ENCODE assay signal across 11 cellular contexts in genomic region chr1:183569141-183569540, GRCh38. TPM values are rescaled to one million over a fixed set of nuclear protein-coding genes. Genes with fewer than 3 reads are reported as not detected.
DNase-seq lines count a peak whose midpoint lies in the region; ATAC-seq and TF ChIP-seq lines count a peak whose summit lies in the region.
"Had no signal": no experiment of that assay in that cellular context is flagged by ENCODE, and none has a peak within 500 bp of the region (broad histone marks: within the 10 kb centered on the region; RNA-seq: fewer than 3 reads in every experiment).

No MANE protein-coding gene starts in this region.

- CTCF ChIA-PET in Calu3 (lab: Charles Lee): interaction anchor here (0.6 to 0.7 kb wide), 3 partner anchors 59 to 729 kb away, joined by 3 to 6 read pairs (median 3); no protein-coding TSS in a partner anchor
- CTCF ChIA-PET in SK-N-SH (lab: Yijun Ruan, JAX): interaction anchor here (1.0 to 1.5 kb wide), 3 partner anchors 10 to 287 kb away, joined by 3 to 6 read pairs (median 3); no protein-coding TSS in a partner anchor
- CTCF ChIA-PET in naive thymus-derived CD4-positive, alpha-beta T cell (lab: Charles Lee): no interaction called here

- TF ChIP-seq RAD21 in SK-N-SH (IDR thresholded peaks at IDR 0.05; ENCODE audit: low read length): no peak

- H2AFZ ChIP-seq in SK-N-SH (ENCODE audit: low read depth): 0 out of 2 replicates have a peak overlapping the region, but pooled peaks have one; percentile 55

- H3K36me3 Mint-ChIP-seq in Calu3 (ENCODE audit: insufficient read depth, unreplicated experiment): peaks cover 24% of the 10 kb centered on the region
- peaks cover 0 to 24% (median 0%) of the 10 kb centered on the region in 5 donors for H3K36me3 Mint-ChIP-seq in naive thymus-derived CD4-positive, alpha-beta T cell

- intact Hi-C loops in Calu3 (cut with micrococcal nuclease; ENCODE audit: unreplicated experiment): no loop called here
- intact Hi-C loops in naive thymus-derived CD4-positive, alpha-beta T cell (cut with micrococcal nuclease): no loop called here

- DNase-seq in AG08395 (ENCODE audit: low spot score) (peak; percentile 33), Calu3 (peak; percentile 8), SK-N-SH (no peak), kidney epithelial cell (ENCODE audit: low read depth) (peak; percentile 60), DMS 273 (lab: John Stamatoyannopoulos, UW; ENCODE audit: unreplicated experiment) (no peak), NCI-H2227 treated with DMSO at 0.1 percent for 48 hours (lab: John Stamatoyannopoulos, UW) (no peak), GM10266 (ENCODE audit: extremely low spot score) (no peak)
- no peak for DNase-seq in naive thymus-derived CD4-positive, alpha-beta T cell
- DNase-seq: NCI-H526, nephron progenitor cell had no signal

- H3K4me3 ChIP-seq in SK-N-SH (ENCODE audit: low read depth in 2 of 2, low read length in 1 of 2) (no peak overlapping the region), kidney epithelial cell (ENCODE audit: low read depth, low read length) (no peak overlapping the region)
- H3K4me3 ChIP-seq in naive thymus-derived CD4-positive, alpha-beta T cell (ENCODE audit: low read length): no peak overlapping the region
- H3K4me3 ChIP-seq: SJSA1 had no signal

- peak overlapping the region in 1 of 2 experiments; percentile 43; a peak in 2 of 4 replicates for H3K27ac ChIP-seq in SK-N-SH (ENCODE audit: low read depth in 2 of 2, low read length in 1 of 2)
- H3K27ac ChIP-seq in naive thymus-derived CD4-positive, alpha-beta T cell (ENCODE audit: low read depth, low read length): no peak overlapping the region
- H3K27ac ChIP-seq: SJSA1 had no signal

- no peaks in the 10 kb centered on the region for H3K27me3 Mint-ChIP-seq in Calu3 (ENCODE audit: unreplicated experiment)
- H3K27me3 Mint-ChIP-seq in naive thymus-derived CD4-positive, alpha-beta T cell: peaks cover 0 to 23% (median 0%) of the 10 kb centered on the region in 5 donors

- TF ChIP-seq CTCF in Calu3 (IDR thresholded peaks at IDR 0.05; ENCODE audit: unreplicated experiment) (no peak), SK-N-SH (IDR thresholded peaks at IDR 0.05) (no peak), kidney epithelial cell (IDR thresholded peaks at IDR 0.05; ENCODE audit: insufficient read depth, low read length, poor library complexity, severe bottlenecking) (no peak), GM10266 (IDR thresholded peaks at IDR 0.05; ENCODE audit: control insufficient read depth, insufficient read depth, low read depth, missing control alignments) (no peak)

- peak overlapping the region; percentile 20; the same call in 1 of the 2 replicates for H3K4me2 ChIP-seq in SK-N-SH

- H3K4me1 Mint-ChIP-seq in Calu3 (ENCODE audit: low read depth, unreplicated experiment): peaks cover 26% of the 10 kb centered on the region
- peaks cover 0 to 21% (median 9%) of the 10 kb centered on the region in 7 donors for H3K4me1 Mint-ChIP-seq in naive thymus-derived CD4-positive, alpha-beta T cell

- no peak for ATAC-seq in naive thymus-derived CD4-positive, alpha-beta T cell

- WGBS in SK-N-SH (ENCODE audit: low lambda C conversion rate): 59% methylated on average over 4 of the region's 4 CpGs

- peaks cover 0 to 8% of the 10 kb centered on the region in 2 experiments; a peak in 2 of 4 replicates for H3K4me1 ChIP-seq in SK-N-SH (ENCODE audit: control insufficient read depth in 1 of 2, insufficient read depth in 2 of 2, low read depth in 1 of 2, low read length in 1 of 2)
- H3K4me1 ChIP-seq in naive thymus-derived CD4-positive, alpha-beta T cell (ENCODE audit: control insufficient read depth in 2 of 2, insufficient read depth in 2 of 2, low read length in 2 of 2): peaks cover 0 to 6% of the 10 kb centered on the region in 2 donors

- no peak overlapping the region for H3K4me3 Mint-ChIP-seq in Calu3 (ENCODE audit: low read depth, unreplicated experiment)
- no peak overlapping the region for H3K4me3 Mint-ChIP-seq in naive thymus-derived CD4-positive, alpha-beta T cell
- H3K4me3 Mint-ChIP-seq: nephron progenitor cell had no signal

- TF ChIP-seq EP300 in SK-N-SH (IDR thresholded peaks at IDR 0.05; ENCODE audit: borderline replicate concordance in 1 of 2, low read depth in 1 of 2, low read length in 1 of 2): no peak

- POLR2A ChIA-PET in SK-N-SH (lab: Yijun Ruan, JAX): no interaction called here
- POLR2A ChIA-PET in naive thymus-derived CD4-positive, alpha-beta T cell (lab: Charles Lee): no interaction called here

- H3K9me3 ChIP-seq in SK-N-SH: no peaks in the 10 kb centered on the region
- no peaks in the 10 kb centered on the region for H3K9me3 ChIP-seq in naive thymus-derived CD4-positive, alpha-beta T cell (ENCODE audit: control insufficient read depth in 2 of 3, low read length in 3 of 3)
- H3K9me3 ChIP-seq: SJSA1 had no signal

- H3K27me3 ChIP-seq in SK-N-SH (ENCODE audit: insufficient read depth) (no peaks in the 10 kb centered on the region), kidney epithelial cell (ENCODE audit: control insufficient read depth, insufficient read depth, low read length) (no peaks in the 10 kb centered on the region)
- H3K27me3 ChIP-seq in naive thymus-derived CD4-positive, alpha-beta T cell (ENCODE audit: control insufficient read depth in 2 of 2, insufficient read depth in 2 of 2, low read length in 2 of 2): no peaks in the 10 kb centered on the region
- H3K27me3 ChIP-seq: SJSA1 had no signal

- H3F3A ChIP-seq in SK-N-SH (replicated peaks; ENCODE audit: insufficient read depth): peaks cover 7% of the 10 kb centered on the region

- BruUV-seq in Calu3 (replicated peaks; lab: Mats Ljungman, UMichigan): no TSS peak

- no peaks in the 10 kb centered on the region for H3K9me2 ChIP-seq in SK-N-SH

- no peaks in the 10 kb centered on the region for H3K36me3 ChIP-seq in SK-N-SH (replicated peaks in 1 of 2; ENCODE audit: control insufficient read depth in 1 of 2, insufficient read depth in 2 of 2, low read length in 1 of 2)
- no peaks in the 10 kb centered on the region for H3K36me3 ChIP-seq in kidney epithelial cell (ENCODE audit: control insufficient read depth, insufficient read depth, low read length)
- H3K36me3 ChIP-seq in naive thymus-derived CD4-positive, alpha-beta T cell (ENCODE audit: control insufficient read depth in 2 of 3, insufficient read depth in 3 of 3, low read length in 3 of 3): no peaks in the 10 kb centered on the region
- H3K36me3 ChIP-seq: SJSA1 had no signal

- no peaks in the 10 kb centered on the region for H4K20me1 ChIP-seq in SK-N-SH (ENCODE audit: insufficient read depth)

- peak overlapping the region; percentile 65 for H3K27ac Mint-ChIP-seq in Calu3 (ENCODE audit: unreplicated experiment)
- H3K27ac Mint-ChIP-seq in naive thymus-derived CD4-positive, alpha-beta T cell: no peak overlapping the region
- H3K27ac Mint-ChIP-seq: nephron progenitor cell had no signal

- H3K9ac ChIP-seq in SK-N-SH: no peak overlapping the region; the same call in 1 of the 2 replicates

- H3K9me3 Mint-ChIP-seq in Calu3 (ENCODE audit: low read depth, unreplicated experiment): no peaks in the 10 kb centered on the region
- no peaks in the 10 kb centered on the region for H3K9me3 Mint-ChIP-seq in naive thymus-derived CD4-positive, alpha-beta T cell
- H3K9me3 Mint-ChIP-seq: nephron progenitor cell had no signal

- no peaks in the 10 kb centered on the region for H3K79me2 ChIP-seq in SK-N-SH (ENCODE audit: insufficient read depth)

TF ChIP-seq in SK-N-SH, 30 proteins besides CTCF, POLR2A, EP300 and RAD21:
- TF ChIP-seq POLR2AphosphoS5 (IDR thresholded peaks at IDR 0.05; ENCODE audit: low read depth, low read length) (no peak), FOXJ3 (CRISPR knock-in tag; IDR thresholded peaks at IDR 0.05) (no peak), RXRA (IDR thresholded peaks at IDR 0.05; ENCODE audit: borderline replicate concordance, low read depth) (no peak), TAF1 (IDR thresholded peaks at IDR 0.05; ENCODE audit: borderline replicate concordance, low read depth, low read length) (no peak), RCOR1 (IDR thresholded peaks at IDR 0.05; ENCODE audit: low read length) (no peak), NRF1 (IDR thresholded peaks at IDR 0.05; ENCODE audit: low read depth, low read length) (no peak)

RNA-seq across cellular contexts. Expression of gene NCF2, which starts 21.1 kb away (rescaled TPM):
- 5.5 and 8.6 TPM in 2 replicates for total RNA-seq in Calu3 (2022)
- polyA plus RNA-seq in SK-N-SH (2012; rRNA removed): 2.0 and 6.0 TPM in 2 replicates
- 2.7 and 2.8 TPM in 2 replicates for polyA plus RNA-seq in SK-N-SH (2012; cell fraction: cytosol; rRNA removed)
- polyA plus RNA-seq in SK-N-SH (2012; cell fraction: nucleus; rRNA removed): 2.1 and 3.1 TPM in 2 replicates
- 62.5 and 86.1 TPM in 2 replicates for total RNA-seq in kidney epithelial cell
- total RNA-seq in naive thymus-derived CD4-positive, alpha-beta T cell: 100 to 1,000 TPM in 1 of 5 experiments, 10 to 100 TPM in 2, 1 to 10 TPM in 2; 2.2 to 145 (median 15.2) TPM
- polyA plus RNA-seq in naive thymus-derived CD4-positive, alpha-beta T cell: 1 to 10 TPM in 1 of 2 donors, under 1 TPM in 1; 0.43 to 3.8 TPM

Comparison
In these comparisons a context has a peak if more than half of its experiments do, and no peak if none do; other contexts are left out.
1. DNase-seq: peak in AG08395 (single experiment), Calu3 (single experiment) and kidney epithelial cell (single experiment); none in SK-N-SH (single experiment), DMS 273 (single experiment), NCI-H2227 treated with DMSO at 0.1 percent for 48 hours (single experiment), naive thymus-derived CD4-positive, alpha-beta T cell (0 of 9) and GM10266 (single experiment).